In the genomic region with DNA sequence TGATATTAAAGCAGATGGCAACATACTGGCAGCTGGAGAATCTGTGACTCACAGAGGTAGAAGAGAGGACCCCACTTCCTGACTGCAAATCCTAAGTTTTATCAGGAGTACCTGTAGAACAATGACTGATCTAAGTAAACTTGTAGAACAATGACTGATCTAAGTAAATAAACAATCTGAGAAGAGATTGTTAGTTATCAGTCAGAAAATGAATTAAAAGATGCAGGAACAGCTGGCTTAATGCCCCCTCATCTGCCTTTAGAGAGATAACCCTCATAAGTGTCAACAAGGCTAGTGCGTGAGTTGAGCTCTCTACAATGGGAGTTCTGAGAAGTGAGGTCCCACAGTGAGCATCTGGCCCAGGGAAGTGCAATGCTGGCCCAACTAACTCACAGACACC, we compare ENCODE assay signal across 14 cellular contexts. TPM values are rescaled to one million over a fixed set of nuclear protein-coding genes. Genes with fewer than 3 reads are reported as not detected.
"Had no signal": no experiment of that assay in that cellular context is flagged by ENCODE, and none has a peak within 500 bp of the region (broad histone marks: within the 10 kb centered on the region; RNA-seq: fewer than 3 reads in every experiment).

No MANE protein-coding gene starts in this region.

- H3K4me1 Mint-ChIP-seq: mesothelial cell of epicardium had no signal

- H3K4me3 Mint-ChIP-seq: mesothelial cell of epicardium had no signal

- DNase-seq: activated CD4-positive, alpha-beta T cell treated with anti-CD3 and anti-CD28 coated beads, Interleukin-2, amount 50 U/mL, for 1 hour; activated effector memory CD4-positive, alpha-beta T cell treated with anti-CD3 and anti-CD28 coated beads, Interleukin-2, amount 50 U/mL, for 16 hours; activated T-cell treated with anti-CD3 and anti-CD28 coated beads, Interleukin-2, amount 50 U/mL, for 1 hour; anterior cingulate cortex; hypothalamus; left lung; retina; stimulated activated CD4-positive, alpha-beta T cell treated with anti-CD3 and anti-CD28 coated beads, Interleukin-15, amount 100 ng/mL, for 24 hours; stimulated activated CD4-positive, alpha-beta T cell treated with anti-CD3 and anti-CD28 coated beads, Interleukin-4, amount 100 ng/mL, for 4 hours had no signal

- H3K27me3 ChIP-seq: left lung had no signal

- H3K4me3 ChIP-seq: left lung had no signal

- ATAC-seq: left lung had no signal

- H3K9ac ChIP-seq: parathyroid adenoma had no signal

- H3K9me3 ChIP-seq: left lung had no signal

- H3K27ac Mint-ChIP-seq: activated naive CD4-positive, alpha-beta T cell treated with anti-CD3 and anti-CD28 coated beads, Interleukin-2, amount 50 U/mL, for 72 hours; mesothelial cell of epicardium had no signal

- H3K27ac ChIP-seq: left lung, parathyroid adenoma had no signal

- H3K4me1 ChIP-seq: left lung, parathyroid adenoma had no signal

- H3K9me3 Mint-ChIP-seq: activated naive CD4-positive, alpha-beta T cell treated with anti-CD3 and anti-CD28 coated beads, Interleukin-2, amount 50 U/mL, for 72 hours; mesothelial cell of epicardium had no signal

- H2AFZ ChIP-seq: parathyroid adenoma had no signal

- H3K36me3 Mint-ChIP-seq: activated naive CD4-positive, alpha-beta T cell treated with anti-CD3 and anti-CD28 coated beads, Interleukin-2, amount 50 U/mL, for 72 hours; mesothelial cell of epicardium had no signal

RNA-seq across cellular contexts. Expression of gene ACKR4, which starts 48.0 kb away (rescaled TPM):
- total RNA-seq: epithelial cell of proximal tubule; T-helper 2 cell treated with Interferon-gamma antibody and Interleukin-4, amounts not matched to agents 100 ng/mL and 5 ng/mL, for 36 hours had no signal
